Comparison of ENCODE assay signal across 22 cellular contexts in the genomic region with DNA sequence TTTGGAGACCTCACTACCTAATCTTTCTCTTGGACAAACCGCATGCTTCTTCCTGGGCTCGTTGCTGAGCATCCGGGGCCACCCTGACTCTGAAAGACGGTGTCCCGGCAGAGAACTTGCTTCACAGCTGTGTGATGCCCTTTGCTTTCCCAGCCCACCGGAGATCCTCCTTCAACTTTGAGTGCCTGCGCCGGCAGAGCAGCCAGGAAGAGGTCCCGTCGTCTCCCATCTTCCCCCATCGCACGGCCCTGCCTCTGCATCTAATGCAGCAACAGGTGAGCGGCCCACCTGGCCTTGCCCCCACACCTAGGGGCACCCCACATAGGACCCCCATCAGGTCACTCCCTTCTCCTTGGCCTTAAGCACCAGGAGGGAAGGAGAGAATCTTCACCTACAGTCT. TPM values are rescaled to one million over a fixed set of nuclear protein-coding genes. Genes with fewer than 3 reads are reported as not detected.
DNase-seq lines count a peak whose midpoint lies in the region; ATAC-seq and TF ChIP-seq lines count a peak whose summit lies in the region.
"Had no signal": no experiment of that assay in that cellular context is flagged by ENCODE, and none has a peak within 500 bp of the region (broad histone marks: within the 10 kb centered on the region; RNA-seq: fewer than 3 reads in every experiment).

No MANE protein-coding gene starts in this region.

- H3K27ac ChIP-seq in H9 (ENCODE audit: insufficient read length, low read depth, low read length) (no peak overlapping the region), Peyer's patch (no peak overlapping the region), spleen (no peak overlapping the region)
- H3K27ac ChIP-seq: HL-60, PC-9, RWPE1 had no signal

- H3K4me1 Mint-ChIP-seq in H9 (peaks cover 14 to 17% of the 10 kb centered on the region in 2 experiments), nephron progenitor cell (peaks cover 34% of the 10 kb centered on the region)
- H3K4me1 Mint-ChIP-seq: CD4-positive, CD25-positive, alpha-beta regulatory T cell had no signal

- H2AK5ac ChIP-seq in H9 (ENCODE audit: insufficient read length, low read length): no peak overlapping the region

- H4K8ac ChIP-seq in H9 (replicated peaks; ENCODE audit: insufficient read length, low read depth, low read length): no peak overlapping the region

- no peak overlapping the region for H4K91ac ChIP-seq in H9 (ENCODE audit: insufficient read length, low read depth, low read length)

- no peak overlapping the region for H3K23ac ChIP-seq in H9 (ENCODE audit: insufficient read length, low read depth, low read length)

- no peak overlapping the region for H2BK20ac ChIP-seq in H9 (ENCODE audit: low read depth, low read length, poor library complexity, severe bottlenecking)

- no peak overlapping the region for H3K56ac ChIP-seq in H9 (ENCODE audit: insufficient read length, low read depth, low read length)

- H4K20me1 ChIP-seq in H9 (ENCODE audit: control insufficient read depth, insufficient read depth, insufficient read length): no peaks in the 10 kb centered on the region

- H2BK15ac ChIP-seq in H9 (ENCODE audit: low read depth, low read length): no peak overlapping the region

- no peak overlapping the region for H2AFZ ChIP-seq in H9 (ENCODE audit: low read length)
- H2AFZ ChIP-seq: PC-9 had no signal

- no peaks in the 10 kb centered on the region for H3K23me2 ChIP-seq in H9 (ENCODE audit: insufficient read length, low read depth, low read length, poor library complexity, severe bottlenecking)

- no peaks in the 10 kb centered on the region for H3K27me3 ChIP-seq in H9 (ENCODE audit: insufficient read depth, low read length)
- H3K27me3 ChIP-seq in Peyer's patch: no peaks in the 10 kb centered on the region
- peaks cover 0 to 4% (median 0%) of the 10 kb centered on the region in 7 donors for H3K27me3 ChIP-seq in spleen (replicated peaks in 1 of 7)
- H3K27me3 ChIP-seq: BE2C had no signal

- no peak overlapping the region for H3K9ac ChIP-seq in H9 (ENCODE audit: extremely low read depth, insufficient read length, low read length)

- H3K4me2 ChIP-seq in H9 (ENCODE audit: insufficient read depth, insufficient read length, low read length): no peak overlapping the region
- H3K4me2 ChIP-seq: PC-9 had no signal

- ATAC-seq in HG02970 (IDR thresholded peaks at IDR 0.05; ENCODE audit: low FRiP score, unreplicated experiment) (no peak), HG03439 (IDR thresholded peaks at IDR 0.05; ENCODE audit: unreplicated experiment) (no peak), SK-N-SH treated with all-trans-retinoic acid at 6 μM for 48 hours (no peak)

- no peak overlapping the region for H2BK120ac ChIP-seq in H9 (ENCODE audit: low read depth, low read length, poor library complexity, severe bottlenecking)

- H3K27me3 Mint-ChIP-seq in H9 (ENCODE audit: low read depth) (no peaks in the 10 kb centered on the region; the same call in 1 of the 2 replicates), nephron progenitor cell (ENCODE audit: low read depth, poor library complexity) (peaks cover 11% of the 10 kb centered on the region)

- H3K36me3 ChIP-seq in Peyer's patch (no peaks in the 10 kb centered on the region), spleen (peaks cover 0 to 27% (median 0%) of the 10 kb centered on the region in 6 donors)
- H3K36me3 ChIP-seq: BE2C had no signal

- H3K14ac ChIP-seq in H9 (ENCODE audit: insufficient read depth, low read length): no peak overlapping the region

- H3K79me1 ChIP-seq in H9 (ENCODE audit: insufficient read depth, low read depth, low read length, poor library complexity, severe bottlenecking): no peaks in the 10 kb centered on the region

- WGBS in H9 (ENCODE audit: extremely low coverage, insufficient read length, low lambda C conversion rate): no CpG with 5 or more reads among the region's 13 CpGs
- 91 to 97% (median 93%) methylated on average over 13 of the region's 13 CpGs for WGBS in spleen, 5 donors

- no peaks in the 10 kb centered on the region; the same call in 1 of the 2 replicates for H3K4me1 ChIP-seq in H9 (ENCODE audit: insufficient read depth, low read length)
- no peaks in the 10 kb centered on the region for H3K4me1 ChIP-seq in Peyer's patch
- no peaks in the 10 kb centered on the region for H3K4me1 ChIP-seq in spleen
- H3K4me1 ChIP-seq: BE2C had no signal

- H3K18ac ChIP-seq in H9 (ENCODE audit: insufficient read length, low read depth, low read length): no peak overlapping the region

- intact Hi-C loops in spleen (cut with DNase I; ENCODE audit: low total_unique reads): no loop called here

- peak; percentile 21 for DNase-seq in H9
- peak in 2 of 3 donors; percentile 38 to 39 for DNase-seq in Peyer's patch
- no peak for DNase-seq in nephron progenitor cell
- DNase-seq in spleen: peak; percentile 52
- DNase-seq: BE2C; CD4-positive, CD25-positive, alpha-beta regulatory T cell; EL; GF-D8; KBM-7; NCI-H1092; NCI-H1436 treated with DMSO at 0.1 percent for 48 hours; NCI-H1930; NCI-H2227 treated with DMSO at 0.1 percent for 48 hours; NCI-H510A treated with DMSO at 0.1 percent for 48 hours; NCI-H748 treated with DMSO at 0.1 percent for 48 hours; PC-9 had no signal

- H3K27ac Mint-ChIP-seq in H9 (no peak overlapping the region), nephron progenitor cell (peak overlapping the region; percentile 46)
- H3K27ac Mint-ChIP-seq: CD4-positive, CD25-positive, alpha-beta regulatory T cell had no signal

- H3T11ph ChIP-seq in H9 (ENCODE audit: low read length): no peak overlapping the region

- H3K4me3 ChIP-seq in Peyer's patch (no peak overlapping the region), spleen (no peak overlapping the region)
- H3K4me3 ChIP-seq: PC-9 had no signal

- TF ChIP-seq CTCF in H9 (conservative IDR thresholded peaks at IDR 0.05): no peak
- no peak for TF ChIP-seq CTCF in Peyer's patch (IDR thresholded peaks at IDR 0.05)
- TF ChIP-seq CTCF in nephron progenitor cell (IDR thresholded peaks at IDR 0.05): no peak
- no peak for TF ChIP-seq CTCF in spleen (IDR thresholded peaks at IDR 0.05 in 8 of 11, conservative IDR thresholded peaks at IDR 0.05 in 3 of 11)

- H3K9me3 ChIP-seq in H9 (ENCODE audit: control insufficient read depth, low read depth, low read length) (no peaks in the 10 kb centered on the region), Peyer's patch (no peaks in the 10 kb centered on the region), spleen (no peaks in the 10 kb centered on the region)
- H3K9me3 ChIP-seq: BE2C had no signal

- no peak overlapping the region for H3K4me3 Mint-ChIP-seq in H9
- H3K4me3 Mint-ChIP-seq in nephron progenitor cell: no peak overlapping the region
- H3K4me3 Mint-ChIP-seq: CD4-positive, CD25-positive, alpha-beta regulatory T cell had no signal

- H3K36me3 Mint-ChIP-seq in H9 (ENCODE audit: insufficient read depth in 1 of 3, low read depth in 3 of 3): no peaks in the 10 kb centered on the region
- H3K36me3 Mint-ChIP-seq in nephron progenitor cell (ENCODE audit: low read depth): no peaks in the 10 kb centered on the region
- H3K36me3 Mint-ChIP-seq: CD4-positive, CD25-positive, alpha-beta regulatory T cell had no signal

- no peak overlapping the region for H4K5ac ChIP-seq in H9 (ENCODE audit: insufficient read length, low read depth, low read length)

- H3K4ac ChIP-seq in H9 (ENCODE audit: low read depth, low read length): no peak overlapping the region

- H3K9me3 Mint-ChIP-seq in H9 (no peaks in the 10 kb centered on the region), nephron progenitor cell (no peaks in the 10 kb centered on the region)
- H3K9me3 Mint-ChIP-seq: CD4-positive, CD25-positive, alpha-beta regulatory T cell had no signal

- H2BK12ac ChIP-seq in H9 (ENCODE audit: insufficient read length, low read depth, low read length): no peak overlapping the region

- TF ChIP-seq POLR2A in Peyer's patch (IDR thresholded peaks at IDR 0.05) (no peak), spleen (IDR thresholded peaks at IDR 0.05) (no peak)

- H2BK5ac ChIP-seq in H9 (ENCODE audit: insufficient read length, low read length): no peak overlapping the region

- no peaks in the 10 kb centered on the region for H3K79me2 ChIP-seq in H9 (ENCODE audit: insufficient read depth, low read length)

TF ChIP-seq in SK-N-SH treated with all-trans-retinoic acid at 6 μM for 48 hours, 23 proteins besides CTCF, POLR2A, EP300 and RAD21 (continues in another document):
- no peak for TF ChIP-seq ARNTL (CRISPR knock-in tag; IDR thresholded peaks at IDR 0.05; ENCODE audit: borderline replicate concordance, low read depth)
- no peak for TF ChIP-seq TOX (CRISPR knock-in tag; IDR thresholded peaks at IDR 0.05; ENCODE audit: borderline replicate concordance)
- TF ChIP-seq SNAI2 (CRISPR knock-in tag; IDR thresholded peaks at IDR 0.05): no peak
- TF ChIP-seq RARB (CRISPR knock-in tag; IDR thresholded peaks at IDR 0.05): no peak
- TF ChIP-seq, protein P1, sequence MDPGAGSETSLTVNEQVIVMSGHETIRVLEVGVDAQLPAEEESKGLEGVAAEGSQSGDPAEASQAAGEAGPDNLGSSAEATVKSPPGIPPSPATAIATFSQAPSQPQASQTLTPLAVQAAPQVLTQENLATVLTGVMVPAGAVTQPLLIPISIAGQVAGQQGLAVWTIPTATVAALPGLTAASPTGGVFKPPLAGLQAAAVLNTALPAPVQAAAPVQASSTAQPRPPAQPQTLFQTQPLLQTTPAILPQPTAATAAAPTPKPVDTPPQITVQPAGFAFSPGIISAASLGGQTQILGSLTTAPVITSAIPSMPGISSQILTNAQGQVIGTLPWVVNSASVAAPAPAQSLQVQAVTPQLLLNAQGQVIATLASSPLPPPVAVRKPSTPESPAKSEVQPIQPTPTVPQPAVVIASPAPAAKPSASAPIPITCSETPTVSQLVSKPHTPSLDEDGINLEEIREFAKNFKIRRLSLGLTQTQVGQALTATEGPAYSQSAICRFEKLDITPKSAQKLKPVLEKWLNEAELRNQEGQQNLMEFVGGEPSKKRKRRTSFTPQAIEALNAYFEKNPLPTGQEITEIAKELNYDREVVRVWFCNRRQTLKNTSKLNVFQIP (CRISPR knock-in tag; IDR thresholded peaks at IDR 0.05; ENCODE audit: borderline replicate concordance, low read depth): no peak
- no peak for TF ChIP-seq ZNF565 (CRISPR knock-in tag; conservative IDR thresholded peaks at IDR 0.05; ENCODE audit: low read depth)

RNA-seq across cellular contexts. Expression of a gene that starts 37.7 kb away (rescaled TPM):
- 8.2 and 11.0 TPM in 2 replicates for total RNA-seq in H9 (2021)
- total RNA-seq in Peyer's patch: 100 to 1,000 TPM in 2 of 4 donors, 10 to 100 TPM in 2; 57.8 to 126 (median 94.2) TPM
- total RNA-seq in spleen: 1 to 10 TPM in 3 of 7 donors, under 1 TPM in 4; 0.43 to 4.9 (median 0.89) TPM
- polyA plus RNA-seq in spleen: under 1 TPM; 0.19 to 0.32 (median 0.26) TPM
- total RNA-seq: A673, PC-9 had no signal

RNA-seq across cellular contexts. Expression of a gene that starts 37.9 kb away (rescaled TPM):
- 8.3 and 9.8 TPM in 2 replicates for total RNA-seq in H9 (2021)
- 10 to 100 TPM; 18.2 to 38.5 (median 32.4) TPM for total RNA-seq in Peyer's patch
- total RNA-seq in spleen: under 1 TPM in 5 of 7 donors, not detected in 2; 0.13 to 0.56 (median 0.26) TPM
- under 1 TPM; 0.16 to 0.59 (median 0.26) TPM for polyA plus RNA-seq in spleen
- total RNA-seq: A673, PC-9 had no signal
